8 cellular contexts compared by ENCODE assay signal in genomic region chr1:109213824-109214693, GRCh38. TPM values are rescaled to one million over a fixed set of nuclear protein-coding genes. Genes with fewer than 3 reads are reported as not detected.
DNase-seq lines count a peak whose midpoint lies in the region; ATAC-seq and TF ChIP-seq lines count a peak whose summit lies in the region.

Gene SARS1 (plus strand): TSS chr1:109213918. CDS start chr1:109213993, 75 bp downstream.

- H3K36me3 Mint-ChIP-seq in T-cell = peaks cover 13% of the 10 kb centered on the region
- peaks cover 17% of the 10 kb centered on the region for H3K36me3 Mint-ChIP-seq in type B pancreatic cell

- H3K27me3 Mint-ChIP-seq in T-cell = no peaks in the 10 kb centered on the region
- peaks cover 4% of the 10 kb centered on the region for H3K27me3 Mint-ChIP-seq in type B pancreatic cell

- H3K9me3 Mint-ChIP-seq in T-cell = no peaks in the 10 kb centered on the region
- H3K9me3 Mint-ChIP-seq in type B pancreatic cell = no peaks in the 10 kb centered on the region

- intact Hi-C loops in cardiac septum (cut with DNase I) (loop anchor here (5.0 kb wide), 1 partner anchor 112 kb away; no protein-coding TSS in a partner anchor), posterior cingulate gyrus (cut with DNase I) (no loop called here)

- no peak for TF ChIP-seq CTCF in GM12865 (IDR thresholded peaks at IDR 0.05; ENCODE audit: insufficient read depth, low read depth, low read length, missing control alignments)
- TF ChIP-seq CTCF in type B pancreatic cell (conservative IDR thresholded peaks at IDR 0.05) = no peak

- ATAC-seq in HG02623 (IDR thresholded peaks at IDR 0.05; ENCODE audit: unreplicated experiment) (peak; percentile 73), T-cell (replicated peaks in 1 of 4) (peak; percentile 87 to 90 (median 88))

- peaks cover 29% of the 10 kb centered on the region for H3K4me1 ChIP-seq in adipocyte (ENCODE audit: control insufficient read depth, insufficient read depth, low read length)

- DNase-seq in GM12865 (ENCODE audit: low read depth) (peak; percentile 90), NCI-H1105 (lab: John Stamatoyannopoulos, UW) (peak; percentile 88), T-cell (peak; percentile 70 to 91 (median 82)), adipocyte (ENCODE audit: low read depth) (peak; percentile 96), cardiac septum (ENCODE audit: low spot score) (peak; percentile 95), posterior cingulate gyrus (peak; percentile 84 to 98 (median 88)), type B pancreatic cell (ENCODE audit: extremely low spot score, unreplicated experiment) (peak; percentile 95)

- H3K27ac Mint-ChIP-seq in T-cell (peak within 1 kb of the TSS; percentile 96 to 97), type B pancreatic cell (peak within 1 kb of the TSS; percentile 98)

- peak within 1 kb of the TSS; percentile 99 for H3K9ac ChIP-seq in adipocyte (ENCODE audit: low read length)

- no peaks in the 10 kb centered on the region for H3K27me3 ChIP-seq in adipocyte (replicated peaks; ENCODE audit: control insufficient read depth, insufficient read depth, low read length)

- H3K36me3 ChIP-seq in adipocyte (ENCODE audit: control insufficient read depth, insufficient read depth, low read length, severe bottlenecking) = peaks cover 6% of the 10 kb centered on the region

- peaks cover 34 to 39% (median 37%) of the 10 kb centered on the region in 3 donors for H3K4me1 Mint-ChIP-seq in T-cell
- H3K4me1 Mint-ChIP-seq in type B pancreatic cell (ENCODE audit: unreplicated experiment) = peaks cover 28% of the 10 kb centered on the region

- POLR2A ChIA-PET in T-cell (lab: Charles Lee) = interaction anchor here (0.6 to 0.7 kb wide), 4 partner anchors 14 to 331 kb away, joined by 3 to 4 read pairs (median 4); no protein-coding TSS in a partner anchor

- H3K4me3 Mint-ChIP-seq in T-cell (peak within 1 kb of the TSS; percentile 92 to 99 (median 98)), type B pancreatic cell (peak within 1 kb of the TSS; percentile 94)

- CTCF ChIA-PET in T-cell (lab: Charles Lee) = interaction anchor here in 1 of 2 donors (0.6 to 1.7 kb wide), 6 partner anchors 9 to 1507 kb away, joined by 3 to 5 read pairs (median 3); partner anchors contain the start of gene GNAI3

- H3K9me3 ChIP-seq in adipocyte (ENCODE audit: control insufficient read depth, low read length) = no peaks in the 10 kb centered on the region

- H3K4me3 ChIP-seq in GM12865 (ENCODE audit: low read depth, low read length) (peak within 1 kb of the TSS; percentile 67), adipocyte (ENCODE audit: low read length) (peak within 1 kb of the TSS; percentile 100)

RNA-seq across cellular contexts. Expression of gene SARS1, which starts in this region (rescaled TPM):
- 100 to 1,000 TPM; 106 to 192 (median 173) TPM for total RNA-seq in T-cell
- 104 TPM for total RNA-seq in cardiac septum
- 136 and 173 TPM in 2 replicates for total RNA-seq in type B pancreatic cell (ENCODE audit: low replicate concordance)

Comparison
In these comparisons a context has a peak if more than half of its experiments do, and no peak if none do; other contexts are left out.
1. Peak in every context shown above with its lines: DNase-seq, ATAC-seq and H3K4me3 ChIP-seq.